Comparison of ENCODE assay signal across 9 cellular contexts in the genomic region with DNA sequence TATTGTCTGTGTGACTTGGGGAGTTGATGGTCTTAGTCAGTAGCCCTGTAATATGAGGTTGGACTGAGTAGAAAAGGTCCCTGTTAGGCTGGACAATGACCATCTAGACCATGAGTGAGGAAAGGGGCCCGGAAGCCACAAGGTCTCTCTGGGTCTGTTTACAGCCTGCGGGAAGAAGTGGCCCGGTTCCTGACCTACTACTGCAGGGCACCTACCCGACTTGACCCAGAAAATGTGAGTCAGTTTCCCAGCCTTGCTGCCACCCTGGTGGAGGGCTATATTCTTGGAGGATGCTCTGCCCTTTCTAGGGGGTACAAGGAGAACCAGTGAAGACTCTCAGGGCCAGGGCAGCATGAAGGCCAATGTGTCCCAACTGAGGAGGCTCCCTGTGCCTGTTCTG. TPM values are rescaled to one million over a fixed set of nuclear protein-coding genes. Genes with fewer than 3 reads are reported as not detected.
"Had no signal": no experiment of that assay in that cellular context is flagged by ENCODE, and none has a peak within 500 bp of the region (broad histone marks: within the 10 kb centered on the region; RNA-seq: fewer than 3 reads in every experiment).

No MANE protein-coding gene starts in this region.

- H3K36me3 Mint-ChIP-seq: IgD-negative memory B cell had no signal

- ATAC-seq: HCT116, HepG2 had no signal

- H3K4me3 Mint-ChIP-seq: HFFc6, IgD-negative memory B cell had no signal

- H3K27me3 Mint-ChIP-seq: IgD-negative memory B cell had no signal

- DNase-seq: GM23248, GOT3, H7, HFFc6 had no signal

- H3K27ac Mint-ChIP-seq: HFFc6, IgD-negative memory B cell had no signal

- H3K9me3 Mint-ChIP-seq: HFFc6, IgD-negative memory B cell had no signal

RNA-seq across cellular contexts. Expression of a gene that starts 3.4 kb away (rescaled TPM):
- total RNA-seq: GM23248, H4, H7, HepG2, HFFc6, HT1080 had no signal
